26 cellular contexts compared by ENCODE assay signal in genomic region chr3:100189444-100189964, GRCh38.
"Had no signal": no experiment of that assay in that cellular context is flagged by ENCODE, and none has a peak within 500 bp of the region (broad histone marks: within the 10 kb centered on the region; RNA-seq: fewer than 3 reads in every experiment).

No MANE protein-coding gene starts in this region.

- ATAC-seq: activated CD8-positive, alpha-beta memory T cell treated with anti-CD3 and anti-CD28 coated beads, Interleukin-2, amount 10 ng/mL, durations not matched to agents 7 days and 5 days; effector memory CD8-positive, alpha-beta T cell; left colon; lower lobe of right lung; T-cell had no signal

- H3K4me3 ChIP-seq: dorsolateral prefrontal cortex, esophagus squamous epithelium, heart left ventricle, lower lobe of right lung, thyroid gland had no signal

- H3K4me3 Mint-ChIP-seq: activated CD4-positive, alpha-beta memory T cell treated with anti-CD3 and anti-CD28 coated beads, Interleukin-2, amount 10 ng/mL, durations not matched to agents 7 days and 5 days; activated CD8-positive, alpha-beta memory T cell treated with anti-CD3 and anti-CD28 coated beads, Interleukin-2, amount 10 ng/mL, durations not matched to agents 7 days and 5 days; activated naive CD4-positive, alpha-beta T cell treated with anti-CD3 and anti-CD28 coated beads, Interleukin-2, amount 50 U/mL, for 24 hours; effector memory CD8-positive, alpha-beta T cell; naive B cell; stimulated activated naive CD8-positive, alpha-beta T cell treated with anti-CD3 and anti-CD28 coated beads, Interleukin-15, Interleukin-2, amounts not matched to agents 100 ng/mL and 50 ng/mL, for 24 hours; T-cell had no signal

- H3K36me3 Mint-ChIP-seq: naive B cell, T-cell had no signal

- DNase-seq: activated CD4-positive, alpha-beta memory T cell treated with anti-CD3 and anti-CD28 coated beads, Interleukin-2, amount 10 ng/mL, durations not matched to agents 7 days and 5 days; activated CD4-positive, alpha-beta T cell treated with anti-CD3 and anti-CD28 coated beads for 4 hours; activated CD4-positive, CD25-positive, alpha-beta regulatory T cell; activated CD8-positive, alpha-beta memory T cell treated with anti-CD3 and anti-CD28 coated beads, Interleukin-2, amount 10 ng/mL, durations not matched to agents 7 days and 5 days; activated effector memory CD4-positive, alpha-beta T cell treated with anti-CD3 and anti-CD28 coated beads, Interleukin-2, amount 50 U/mL, for 16 hours; activated T-cell treated with anti-CD3 and anti-CD28 coated beads for 4 hours; aorta; brain microvascular endothelial cell; central memory CD4-positive, alpha-beta T cell; dorsolateral prefrontal cortex; effector memory CD8-positive, alpha-beta T cell; esophagus squamous epithelium; islet precursor cell; left colon; lower lobe of right lung; naive B cell; nucleus accumbens; retina; stimulated activated CD4-positive, alpha-beta T cell treated with anti-CD3 and anti-CD28 coated beads, Interleukin-12 subunit alpha, Interleukin-12 subunit beta, amount 100 ng/mL, for 4 hours; stimulated activated CD4-positive, alpha-beta T cell treated with anti-CD3 and anti-CD28 coated beads, Interleukin-4, amount 100 ng/mL, for 4 hours; substantia nigra; T-cell; thyroid gland had no signal

- H3K27me3 ChIP-seq: brain microvascular endothelial cell, dorsolateral prefrontal cortex, esophagus squamous epithelium, heart left ventricle, thyroid gland had no signal

- H3K36me3 ChIP-seq: brain microvascular endothelial cell, esophagus squamous epithelium, heart left ventricle, lower lobe of right lung, thyroid gland had no signal

- H3K9me3 Mint-ChIP-seq: activated CD4-positive, alpha-beta memory T cell treated with anti-CD3 and anti-CD28 coated beads, Interleukin-2, amount 10 ng/mL, durations not matched to agents 7 days and 5 days; activated naive CD4-positive, alpha-beta T cell treated with anti-CD3 and anti-CD28 coated beads, Interleukin-2, amount 50 U/mL, for 24 hours; effector memory CD8-positive, alpha-beta T cell; stimulated activated naive CD8-positive, alpha-beta T cell treated with anti-CD3 and anti-CD28 coated beads, Interleukin-15, Interleukin-2, amounts not matched to agents 100 ng/mL and 50 ng/mL, for 24 hours; T-cell had no signal

- H3K27me3 Mint-ChIP-seq: activated CD8-positive, alpha-beta memory T cell treated with anti-CD3 and anti-CD28 coated beads, Interleukin-2, amount 10 ng/mL, durations not matched to agents 7 days and 5 days; naive B cell had no signal

- H3K4me1 ChIP-seq: lower lobe of right lung, thyroid gland had no signal

- H3K27ac Mint-ChIP-seq: activated CD4-positive, alpha-beta memory T cell treated with anti-CD3 and anti-CD28 coated beads, Interleukin-2, amount 10 ng/mL, durations not matched to agents 7 days and 5 days; activated CD8-positive, alpha-beta memory T cell treated with anti-CD3 and anti-CD28 coated beads, Interleukin-2, amount 10 ng/mL, durations not matched to agents 7 days and 5 days; activated naive CD4-positive, alpha-beta T cell treated with anti-CD3 and anti-CD28 coated beads, Interleukin-2, amount 50 U/mL, for 24 hours; effector memory CD8-positive, alpha-beta T cell; stimulated activated naive CD8-positive, alpha-beta T cell treated with anti-CD3 and anti-CD28 coated beads, Interleukin-15, Interleukin-2, amounts not matched to agents 100 ng/mL and 50 ng/mL, for 24 hours; T-cell had no signal

- H3K27ac ChIP-seq: brain microvascular endothelial cell, dorsolateral prefrontal cortex, esophagus squamous epithelium, heart left ventricle, lower lobe of right lung, thyroid gland had no signal

- H3K9me3 ChIP-seq: esophagus squamous epithelium, heart left ventricle, lower lobe of right lung, thyroid gland had no signal

- H3K4me1 Mint-ChIP-seq: activated CD4-positive, alpha-beta memory T cell treated with anti-CD3 and anti-CD28 coated beads, Interleukin-2, amount 10 ng/mL, durations not matched to agents 7 days and 5 days; activated CD8-positive, alpha-beta memory T cell treated with anti-CD3 and anti-CD28 coated beads, Interleukin-2, amount 10 ng/mL, durations not matched to agents 7 days and 5 days; activated naive CD4-positive, alpha-beta T cell treated with anti-CD3 and anti-CD28 coated beads, Interleukin-2, amount 50 U/mL, for 24 hours; naive B cell; T-cell had no signal
